In the genomic region with DNA sequence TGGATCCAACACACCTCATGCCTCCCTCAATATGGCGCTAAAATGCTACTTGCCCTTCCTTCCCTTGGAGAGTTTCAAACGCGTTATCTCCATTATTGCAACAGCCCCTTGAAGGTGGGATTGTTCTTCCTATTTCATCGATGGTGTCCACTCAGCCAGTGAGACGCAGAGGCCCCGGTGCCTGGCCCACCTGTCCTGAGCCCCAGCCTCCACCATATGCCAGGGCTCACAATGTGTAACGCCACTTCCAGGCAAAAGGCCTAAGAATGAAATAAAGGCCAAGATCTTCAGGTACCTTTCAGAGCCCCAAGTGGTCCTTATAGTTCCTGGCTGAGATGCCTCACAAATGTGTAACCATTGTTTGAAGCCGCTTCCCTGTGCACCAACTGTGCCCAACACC, we compare ENCODE assay signal across 35 cellular contexts.
"Had no signal": no experiment of that assay in that cellular context is flagged by ENCODE, and none has a peak within 500 bp of the region (broad histone marks: within the 10 kb centered on the region; RNA-seq: fewer than 3 reads in every experiment).

No MANE protein-coding gene starts in this region.

- H3K27ac Mint-ChIP-seq: dendritic cell treated with granulocyte-macrophage colony-stimulating factor and Interleukin-4, amounts not matched to agents 40 ng/mL and 50 ng/mL, for 4 days; memory B cell; mesothelial cell of epicardium; naive B cell; nephron progenitor cell; progenitor cell of endocrine pancreas; stimulated activated naive CD8-positive, alpha-beta T cell treated with anti-CD3 and anti-CD28 coated beads, Interleukin-15, amount 100 ng/mL, for 72 hours had no signal

- H3K4me3 Mint-ChIP-seq: dendritic cell treated with granulocyte-macrophage colony-stimulating factor and Interleukin-4, amounts not matched to agents 40 ng/mL and 50 ng/mL, for 4 days; memory B cell; mesothelial cell of epicardium; naive B cell; nephron progenitor cell; stimulated activated naive CD8-positive, alpha-beta T cell treated with anti-CD3 and anti-CD28 coated beads, Interleukin-15, amount 100 ng/mL, for 72 hours had no signal

- H3K4me1 ChIP-seq: esophagus squamous epithelium, heart right ventricle, pancreas, right lobe of liver, testis, tibial nerve, upper lobe of left lung, uterus had no signal

- H3K4me1 Mint-ChIP-seq: memory B cell; naive B cell; stimulated activated naive CD8-positive, alpha-beta T cell treated with anti-CD3 and anti-CD28 coated beads, Interleukin-15, amount 100 ng/mL, for 72 hours had no signal

- H3K27me3 Mint-ChIP-seq: stimulated activated naive CD8-positive, alpha-beta T cell treated with anti-CD3 and anti-CD28 coated beads, Interleukin-15, amount 100 ng/mL, for 72 hours had no signal

- H3K27me3 ChIP-seq: right lobe of liver, testis, tibial nerve, upper lobe of left lung had no signal

- H3K36me3 ChIP-seq: esophagus squamous epithelium, heart right ventricle, pancreas, right lobe of liver, tibial nerve, upper lobe of left lung, uterus had no signal

- H3K9me3 ChIP-seq: esophagus squamous epithelium, mucosa of descending colon, pancreas, right lobe of liver, testis, upper lobe of left lung, uterus had no signal

- DNase-seq: caudate nucleus; cerebellar nuclear complex; effector CD8-positive, alpha-beta T cell; erythroblast; esophagus squamous epithelium; foreskin melanocyte; glutamatergic neuron; heart right ventricle; hippocampal formation; kidney glomerular epithelial cell; left ventricle myocardium superior; mucosa of descending colon; naive B cell; nephron progenitor cell; occipital lobe; pancreas; stimulated activated CD4-positive, alpha-beta T cell treated with anti-CD3 and anti-CD28 coated beads, Interleukin-12 subunit alpha, Interleukin-12 subunit beta, amount 100 ng/mL, for 4 hours; stimulated activated CD4-positive, alpha-beta T cell treated with anti-CD3 and anti-CD28 coated beads, Interleukin-1b, Interleukin-23, amount 100 ng/mL, for 48 hours; stimulated activated CD4-positive, alpha-beta T cell treated with anti-CD3 and anti-CD28 coated beads, Interleukin-4, amount 100 ng/mL, for 1 hour; stimulated activated CD8-positive, alpha-beta memory T cell treated with anti-CD3 and anti-CD28 coated beads, Interleukin-4, amount 100 ng/mL, for 48 hours; stimulated activated naive CD4-positive, alpha-beta T cell; stimulated activated naive CD8-positive, alpha-beta T cell treated with anti-CD3 and anti-CD28 coated beads, Interleukin-15, amount 100 ng/mL, for 72 hours; testis; upper lobe of left lung; uterus had no signal

- FAIRE-seq: colon, islet of Langerhans, pancreas had no signal

- H3K27ac ChIP-seq: esophagus squamous epithelium, heart right ventricle, pancreas, right lobe of liver, testis, tibial nerve, upper lobe of left lung, uterus had no signal

- H3K4me3 ChIP-seq: esophagus squamous epithelium, heart right ventricle, lung, mucosa of descending colon, pancreas, right lobe of liver, smooth muscle cell, testis, tibial nerve, upper lobe of left lung, uterus had no signal
